1 cellular context compared by ENCODE assay signal in genomic region chr7:137787577-137787976, GRCh38. TPM values are rescaled to one million over a fixed set of nuclear protein-coding genes. Genes with fewer than 3 reads are reported as not detected.
"Had no signal": no experiment of that assay in that cellular context is flagged by ENCODE, and none has a peak within 500 bp of the region (broad histone marks: within the 10 kb centered on the region; RNA-seq: fewer than 3 reads in every experiment).

No MANE protein-coding gene starts in this region.

RNA-seq across cellular contexts. Expression of gene DGKI, which starts 59.2 kb away (rescaled TPM):
- total RNA-seq: naive thymus-derived CD8-positive, alpha-beta T cell had no signal
